ENCODE assay signal across 8 cellular contexts in genomic region chr20:49219091-49219923, GRCh38. TPM values are rescaled to one million over a fixed set of nuclear protein-coding genes. Genes with fewer than 3 reads are reported as not detected.
DNase-seq lines count a peak whose midpoint lies in the region; ATAC-seq, FAIRE-seq and TF ChIP-seq lines count a peak whose summit lies in the region.

Gene DDX27, plus strand, starts transcription at chr20:49219416. Its CDS starts 33 bp downstream, at chr20:49219449.

- intact Hi-C loops in kidney (cut with DNase I) = loop anchor here (5.0 kb wide), 1 partner anchor 87 kb away; no protein-coding TSS in a partner anchor

- H3K4me3 Mint-ChIP-seq in chondrocyte (ENCODE audit: unreplicated experiment) = peak within 1 kb of the TSS; percentile 96

- FAIRE-seq in kidney (lab: Jason Lieb, UNC) = peak; percentile 99

- TF ChIP-seq CTCF in chondrocyte (IDR thresholded peaks at IDR 0.05) (no peak), kidney (IDR thresholded peaks at IDR 0.05; ENCODE audit: borderline replicate concordance, extremely low read depth, insufficient read depth) (no peak)

- H3K4me1 ChIP-seq in kidney (ENCODE audit: control insufficient read depth in 1 of 2, insufficient read depth in 1 of 2, low read depth in 1 of 2, low read length in 2 of 2) = peaks cover 6 to 7% of the 10 kb centered on the region in 2 donors

- H3K4me1 Mint-ChIP-seq in chondrocyte (ENCODE audit: low read depth) = peaks cover 24% of the 10 kb centered on the region

- H3K36me3 ChIP-seq in kidney (ENCODE audit: control insufficient read depth in 1 of 2, insufficient read depth in 2 of 2, low read length in 2 of 2) = peaks cover 14 to 20% of the 10 kb centered on the region in 2 donors

- H3K4me3 ChIP-seq in kidney (ENCODE audit: low read length in 2 of 2) = peak within 1 kb of the TSS; percentile 83 to 97

- peaks cover 6% of the 10 kb centered on the region for H3K36me3 Mint-ChIP-seq in chondrocyte (ENCODE audit: low read depth)

- no peaks in the 10 kb centered on the region for H3K27me3 Mint-ChIP-seq in chondrocyte (ENCODE audit: low read depth)

- H3K9me3 Mint-ChIP-seq in chondrocyte (ENCODE audit: low read depth) = no peaks in the 10 kb centered on the region

- no peaks in the 10 kb centered on the region for H3K9me3 ChIP-seq in kidney (ENCODE audit: control insufficient read depth in 1 of 2, low read length in 2 of 2)

- TF ChIP-seq POLR2A in GM19099 (IDR thresholded peaks at IDR 0.05; ENCODE audit: extremely low read depth, insufficient read length, low read depth) = peak; percentile 85

- H3K27ac ChIP-seq in kidney (ENCODE audit: low read depth in 2 of 2, low read length in 2 of 2) = peak within 1 kb of the TSS; percentile 37 to 82

- ATAC-seq in HG03432 (IDR thresholded peaks at IDR 0.05; ENCODE audit: unreplicated experiment) = peak; percentile 93

- peak within 1 kb of the TSS; percentile 70 to 89 for H3K9ac ChIP-seq in kidney (ENCODE audit: low read length in 2 of 2)

- DNase-seq in AG20443 (ENCODE audit: low spot score) (peak; percentile 98), NCI-H510A treated with DMSO at 0.1 percent for 48 hours (lab: John Stamatoyannopoulos, UW) (peak; percentile 96), chondrocyte (ENCODE audit: low spot score) (peak; percentile 97), kidney (peak; percentile 99)
- DNase-seq in activated CD4-positive, alpha-beta T cell treated with anti-CD3 and anti-CD28 coated beads for 24 hours (ENCODE audit: low read depth in 2 of 2) = peak; percentile 92 to 94
- peak; percentile 96 for DNase-seq in stimulated activated CD4-positive, alpha-beta T cell treated with anti-CD3 and anti-CD28 coated beads, Interleukin-15, amount 100 ng/mL, for 24 hours

- H3K27ac Mint-ChIP-seq in chondrocyte (ENCODE audit: unreplicated experiment) = peak within 1 kb of the TSS; percentile 91

RNA-seq across cellular contexts. Expression of gene DDX27, which starts in this region (rescaled TPM):
- 23.3 to 25.9 TPM (median 23.7 TPM) in 3 replicates for total RNA-seq in chondrocyte
- total RNA-seq in kidney = 30.6 TPM
- 22.8 TPM for polyA plus RNA-seq in kidney (ENCODE audit: insufficient read depth, low read depth, low replicate concordance)

Comparison
In these comparisons a context has a peak if more than half of its experiments do, and no peak if none do; other contexts are left out.
1. Peak in every context shown above with its lines: DNase-seq, ATAC-seq, H3K4me3 ChIP-seq and H3K27ac ChIP-seq.